In genomic region chr15:69537085-69537484, GRCh38 we compare ENCODE assay signal across 22 cellular contexts.
DNase-seq lines count a peak whose midpoint lies in the region; ATAC-seq and TF ChIP-seq lines count a peak whose summit lies in the region.
"Had no signal": no experiment of that assay in that cellular context is flagged by ENCODE, and none has a peak within 500 bp of the region (broad histone marks: within the 10 kb centered on the region; RNA-seq: fewer than 3 reads in every experiment).

No MANE protein-coding gene starts in this region.

- no peaks in the 10 kb centered on the region for H3K36me3 Mint-ChIP-seq in brain
- H3K36me3 Mint-ChIP-seq in neural progenitor cell, result no peaks in the 10 kb centered on the region
- H3K36me3 Mint-ChIP-seq: natural killer cell had no signal

- H3K27ac Mint-ChIP-seq in brain (peak overlapping the region; percentile 52 to 85 (median 71)), neural progenitor cell (peak overlapping the region; percentile 70)
- H3K27ac Mint-ChIP-seq: activated CD4-positive, alpha-beta T cell treated with anti-CD3 and anti-CD28 coated beads for 36 hours; HFFc6; natural killer cell; progenitor cell of endocrine pancreas had no signal

- H3K27me3 ChIP-seq in neural progenitor cell, result no peaks in the 10 kb centered on the region
- H3K27me3 ChIP-seq: adrenal gland, BLaER1, upper lobe of left lung had no signal

- TF ChIP-seq CTCF in brain (conservative IDR thresholded peaks at IDR 0.05) (no peak), neural progenitor cell (IDR thresholded peaks at IDR 0.05) (no peak), foreskin fibroblast (IDR thresholded peaks at IDR 0.05; ENCODE audit: low read depth, low read length) (no peak)

- H3K4me3 Mint-ChIP-seq in brain, result no peak overlapping the region
- H3K4me3 Mint-ChIP-seq in neural progenitor cell, result no peak overlapping the region
- H3K4me3 Mint-ChIP-seq: activated CD4-positive, alpha-beta T cell treated with anti-CD3 and anti-CD28 coated beads for 36 hours; HFFc6; natural killer cell had no signal

- H3K9me3 Mint-ChIP-seq in brain (peaks cover 0 to 10% (median 0%) of the 10 kb centered on the region in 5 experiments), neural progenitor cell (no peaks in the 10 kb centered on the region)
- H3K9me3 Mint-ChIP-seq: HFFc6, natural killer cell had no signal

- peak in 2 of 3 experiments; percentile 50 to 51 for DNase-seq in NCI-H1417 (lab: John Stamatoyannopoulos, UW)
- no peak for DNase-seq in NCI-H1417 treated with DMSO at 0.1 percent for 48 hours (lab: John Stamatoyannopoulos, UW)
- DNase-seq in NCI-H2081 (lab: John Stamatoyannopoulos, UW), result peak; percentile 38 to 82
- DNase-seq in neural progenitor cell (ENCODE audit: low spot score), result no peak
- DNase-seq in NCI-H524 treated with DMSO at 0.1 percent for 48 hours (lab: John Stamatoyannopoulos, UW), result no peak
- no peak for DNase-seq in foreskin fibroblast
- DNase-seq: activated CD4-positive, alpha-beta T cell treated with anti-CD3 and anti-CD28 coated beads for 36 hours; activated effector memory CD4-positive, alpha-beta T cell treated with Interleukin-2 at 50 U/mL for 16 hours; adrenal gland; dermis blood vessel endothelial cell; HFFc6; hypothalamus; mesenchymal stem cell; natural killer cell; stimulated activated CD4-positive, alpha-beta T cell treated with anti-CD3 and anti-CD28 coated beads, Interleukin-4, amount 100 ng/mL, for 1 hour; upper lobe of left lung had no signal

- H4K20me1 ChIP-seq in neural progenitor cell (ENCODE audit: low read depth), result no peaks in the 10 kb centered on the region
- H4K20me1 ChIP-seq: BLaER1 had no signal

- no peak overlapping the region for H3K27ac ChIP-seq in neural progenitor cell
- H3K27ac ChIP-seq: adrenal gland, BLaER1, cardiac muscle cell, skin epidermis, upper lobe of left lung had no signal

- H3K4me2 ChIP-seq in neural progenitor cell, result peak overlapping the region; percentile 11
- H3K4me2 ChIP-seq: BLaER1 had no signal

- H3K4me1 Mint-ChIP-seq in brain (peaks cover 92% of the 10 kb centered on the region), neural progenitor cell (peaks cover 43% of the 10 kb centered on the region)
- H3K4me1 Mint-ChIP-seq: activated CD4-positive, alpha-beta T cell treated with anti-CD3 and anti-CD28 coated beads for 36 hours had no signal

- peaks cover 13% of the 10 kb centered on the region for H3F3A ChIP-seq in neural progenitor cell (ENCODE audit: low read depth)

- H3K27me3 Mint-ChIP-seq in brain (peaks cover 2% of the 10 kb centered on the region), neural progenitor cell (ENCODE audit: insufficient read depth, low read depth) (peaks cover 10% of the 10 kb centered on the region)

- no peak overlapping the region for H3K9ac ChIP-seq in neural progenitor cell
- H3K9ac ChIP-seq: BLaER1 had no signal

- no peaks in the 10 kb centered on the region for H3K79me2 ChIP-seq in neural progenitor cell (ENCODE audit: low read depth)

- no peaks in the 10 kb centered on the region for H3K9me3 ChIP-seq in neural progenitor cell (ENCODE audit: low read depth)
- H3K9me3 ChIP-seq: adrenal gland, BLaER1, upper lobe of left lung had no signal

- H3K4me3 ChIP-seq in neural progenitor cell (no peak overlapping the region), foreskin fibroblast (ENCODE audit: low read depth in 1 of 2, low read length in 2 of 2) (no peak overlapping the region)
- H3K4me3 ChIP-seq: adrenal gland, BLaER1, cardiac muscle cell, skin epidermis, upper lobe of left lung had no signal

- no peak overlapping the region for H2AFZ ChIP-seq in neural progenitor cell (replicated peaks)

- peaks cover 45% of the 10 kb centered on the region for H3K4me1 ChIP-seq in neural progenitor cell
- H3K4me1 ChIP-seq: adrenal gland, upper lobe of left lung had no signal

- no peaks in the 10 kb centered on the region for H3K36me3 ChIP-seq in neural progenitor cell
- H3K36me3 ChIP-seq: adrenal gland, BLaER1, cardiac muscle cell, upper lobe of left lung had no signal

- no peak for ATAC-seq in HG02885 (IDR thresholded peaks at IDR 0.05; ENCODE audit: poor library complexity, unreplicated experiment)
- ATAC-seq: activated CD4-positive, alpha-beta T cell treated with anti-CD3 and anti-CD28 coated beads for 36 hours; natural killer cell had no signal

Comparison
In these comparisons a context has a peak if more than half of its experiments do, and no peak if none do; other contexts are left out.
1. DNase-seq: peak in NCI-H1417 (2 of 3) and NCI-H2081 (2 of 2); none in NCI-H1417 treated with DMSO at 0.1 percent for 48 hours (single experiment), neural progenitor cell (single experiment), NCI-H524 treated with DMSO at 0.1 percent for 48 hours (single experiment) and foreskin fibroblast (0 of 2).